ENCODE assay signal across 1 cellular context in the genomic region with DNA sequence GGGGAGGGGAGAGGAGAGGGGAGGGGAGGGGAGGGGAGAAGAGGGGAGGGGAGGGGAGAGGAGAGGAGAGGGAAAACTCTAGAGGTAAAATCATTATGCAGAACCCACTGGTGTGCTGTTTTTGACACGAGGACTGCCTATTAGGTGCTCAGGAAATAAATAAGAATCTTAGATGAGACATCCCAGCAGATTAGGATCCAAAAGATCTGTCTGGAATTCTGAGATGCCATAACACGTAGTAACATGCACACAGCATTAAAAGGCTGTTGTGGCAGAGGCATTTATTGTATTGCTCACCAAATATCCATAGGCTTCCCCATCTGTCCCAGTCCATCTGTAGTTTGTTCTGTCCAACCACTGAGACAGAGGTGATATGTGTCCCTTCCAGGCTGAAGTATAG.
TF ChIP-seq lines count a peak whose summit lies in the region.

No MANE protein-coding gene starts in this region.

TF ChIP-seq in IMR-90, 13 proteins besides CTCF, POLR2A, EP300 and RAD21:
- TF ChIP-seq CHD1 (IDR thresholded peaks at IDR 0.05; ENCODE audit: low read depth, low read length) (no peak), MAFK (IDR thresholded peaks at IDR 0.05; ENCODE audit: low read depth, low read length) (no peak), FOS (IDR thresholded peaks at IDR 0.05; ENCODE audit: low read depth, low read length) (no peak), RCOR1 (IDR thresholded peaks at IDR 0.05; ENCODE audit: insufficient replicate concordance, low read length) (no peak), SMC3 (IDR thresholded peaks at IDR 0.05; ENCODE audit: low read depth, low read length) (no peak), MAZ (IDR thresholded peaks at IDR 0.05; ENCODE audit: borderline replicate concordance, low read depth, low read length) (no peak), MXI1 (IDR thresholded peaks at IDR 0.05; ENCODE audit: borderline replicate concordance, low read depth, low read length) (no peak), RFX5 (IDR thresholded peaks at IDR 0.05; ENCODE audit: low read depth, low read length) (no peak)
